In the genomic region with DNA sequence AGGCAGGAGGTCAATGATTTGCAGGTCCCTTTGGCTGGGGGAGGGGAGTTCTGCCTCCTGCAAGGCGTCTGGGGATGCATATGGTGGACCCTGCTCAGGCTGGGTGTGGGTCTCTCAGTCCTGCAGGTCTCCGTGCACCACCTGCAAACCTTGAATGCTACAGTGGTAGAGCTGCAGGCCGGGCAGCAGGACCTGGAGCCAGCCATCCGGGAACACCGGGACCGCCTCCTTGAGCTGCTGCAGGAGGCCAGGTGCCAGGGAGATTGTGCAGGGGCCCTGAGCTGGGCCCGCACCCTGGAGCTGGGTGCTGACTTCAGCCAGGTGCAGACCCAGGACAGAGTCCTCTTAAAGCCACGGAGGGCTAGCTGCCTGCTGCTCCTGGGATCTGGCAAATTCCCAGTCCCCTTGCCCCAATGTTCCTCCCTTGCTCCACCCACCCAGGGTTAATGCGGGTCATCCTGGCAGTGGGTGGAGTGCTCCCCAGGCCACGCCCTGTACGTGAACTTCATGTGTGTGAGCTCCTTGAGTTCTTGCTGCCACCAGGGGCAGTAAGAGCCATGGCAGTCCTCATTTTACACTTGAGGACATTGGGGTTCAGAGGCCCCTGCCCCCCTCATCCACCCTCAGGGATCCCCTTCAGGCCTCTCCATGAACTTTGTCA, we compare ENCODE assay signal across 14 cellular contexts. TPM values are rescaled to one million over a fixed set of nuclear protein-coding genes. Genes with fewer than 3 reads are reported as not detected.
DNase-seq lines count a peak whose midpoint lies in the region; ATAC-seq, FAIRE-seq and TF ChIP-seq lines count a peak whose summit lies in the region.
"Had no signal": no experiment of that assay in that cellular context is flagged by ENCODE, and none has a peak within 500 bp of the region (broad histone marks: within the 10 kb centered on the region; RNA-seq: fewer than 3 reads in every experiment).

No MANE protein-coding gene starts in this region.

- BruUV-seq in Panc1 (replicated peaks; lab: Mats Ljungman, UMichigan), result no TSS peak

- peak; percentile 1 for DNase-seq in SKM-1 treated with dmso at 0.1 percent for 144 hours (lab: John Stamatoyannopoulos, UW; ENCODE audit: unreplicated experiment)
- DNase-seq in SKM-1 (lab: John Stamatoyannopoulos, UW; ENCODE audit: unreplicated experiment), result no peak
- no peak for DNase-seq in Panc1 (ENCODE audit: low read depth, low spot score)
- DNase-seq in foreskin keratinocyte, result peak in 1 of 2 donors; percentile 76
- DNase-seq in small intestine, result peak; percentile 92
- no peak for DNase-seq in NOMO-1 (lab: John Stamatoyannopoulos, UW; ENCODE audit: unreplicated experiment in 2 of 2)
- DNase-seq: activated CD4-positive, alpha-beta T cell treated with anti-CD3 and anti-CD28 coated beads, Interleukin-2, amount 50 U/mL, for 48 hours; MM.1S; SIG-M5 had no signal

- no peaks in the 10 kb centered on the region for H3K4me1 ChIP-seq in Panc1 (ENCODE audit: control insufficient read depth, insufficient read depth, low read length)
- peaks cover 15% of the 10 kb centered on the region for H3K4me1 ChIP-seq in foreskin keratinocyte
- no peaks in the 10 kb centered on the region for H3K4me1 ChIP-seq in small intestine (ENCODE audit: control insufficient read depth in 2 of 2, insufficient read depth in 1 of 2, low read depth in 1 of 2, low read length in 1 of 2)
- H3K4me1 ChIP-seq: adrenal gland, spleen had no signal

- WGBS in small intestine, 3 donors, result 22 to 53% (median 33%) methylated on average over 9 to 11 of the region's 11 CpGs

- FAIRE-seq in small intestine (lab: Jason Lieb, UNC), result no peak

- H3K9me3 ChIP-seq in Panc1 (ENCODE audit: control insufficient read depth, insufficient read depth, low read depth, low read length) (no peaks in the 10 kb centered on the region), small intestine (ENCODE audit: control insufficient read depth, low read depth) (no peaks in the 10 kb centered on the region)
- H3K9me3 ChIP-seq: adrenal gland, spleen had no signal

- ATAC-seq in Panc1, result 0 out of 2 replicates have a peak, but pooled peaks have one; percentile 42
- peak; percentile 53 for ATAC-seq in foreskin keratinocyte
- no peak for ATAC-seq in GM21360 (IDR thresholded peaks at IDR 0.05; ENCODE audit: unreplicated experiment)
- no peak for ATAC-seq in GM21381 (IDR thresholded peaks at IDR 0.05; ENCODE audit: unreplicated experiment)

- CTCF ChIA-PET in Panc1 (lab: Charles Lee), result interaction anchor here (0.9 kb wide), 1 partner anchor 27 kb away, joined by 3 read pairs; no protein-coding TSS in a partner anchor

- H3K36me3 ChIP-seq in Panc1 (ENCODE audit: control insufficient read depth, insufficient read depth, low read length) (no peaks in the 10 kb centered on the region), small intestine (ENCODE audit: control insufficient read depth in 2 of 2, insufficient read depth in 2 of 2, low read length in 2 of 2) (no peaks in the 10 kb centered on the region)
- H3K36me3 ChIP-seq: adrenal gland, spleen had no signal

- POLR2A ChIA-PET in Panc1 (lab: Charles Lee), result no interaction called here

- no peak overlapping the region for H3K4me3 ChIP-seq in Panc1 (ENCODE audit: low read depth in 2 of 2, low read length in 2 of 2)
- H3K4me3 ChIP-seq in small intestine (ENCODE audit: low read depth in 1 of 2, low read length in 2 of 2), result no peak overlapping the region
- H3K4me3 ChIP-seq: adrenal gland, spleen had no signal

- H3K27me3 ChIP-seq in Panc1 (ENCODE audit: control insufficient read depth, insufficient read depth, low read length), result no peaks in the 10 kb centered on the region
- no peaks in the 10 kb centered on the region for H3K27me3 ChIP-seq in foreskin keratinocyte
- H3K27me3 ChIP-seq in small intestine (ENCODE audit: control insufficient read depth in 2 of 2, insufficient read depth in 2 of 2, low read length in 2 of 2), result no peaks in the 10 kb centered on the region
- H3K27me3 ChIP-seq: adrenal gland, spleen had no signal

- in situ Hi-C loops in Panc1 (cut with HindIII; ENCODE audit: low pct_unique_long_range_greater_than_20kb, low sequenced_read_pairs), result no loop called here

- H3K27ac ChIP-seq in Panc1 (ENCODE audit: low read length) (no peak overlapping the region), foreskin keratinocyte (peak overlapping the region; percentile 64), small intestine (ENCODE audit: low read depth in 1 of 2, low read length in 1 of 2) (peak overlapping the region in 1 of 2 donors; percentile 57)
- H3K27ac ChIP-seq: adrenal gland, spleen had no signal

- intact Hi-C loops in Panc1 (cut with micrococcal nuclease; ENCODE audit: unreplicated experiment), result no loop called here

- TF ChIP-seq CTCF in Panc1 (IDR thresholded peaks at IDR 0.05), result no peak
- TF ChIP-seq CTCF in foreskin keratinocyte (conservative IDR thresholded peaks at IDR 0.05), result peak; percentile 59

RNA-seq across cellular contexts. Expression of a gene that starts 3.1 kb away (rescaled TPM):
- 1.4 TPM for total RNA-seq in Panc1 (2021; ENCODE audit: unreplicated experiment)
- polyA plus RNA-seq in Panc1 (2012; ENCODE audit: insufficient read length), result 0.99 TPM
- total RNA-seq in foreskin keratinocyte, result 38.4 and 40.7 TPM in 2 replicates
- 25.4 and 26.6 TPM in 2 replicates for polyA plus RNA-seq in foreskin keratinocyte
- 10 to 100 TPM in 1 of 3 donors, 1 to 10 TPM in 2; 1.1 to 17.9 (median 1.4) TPM for polyA plus RNA-seq in small intestine

RNA-seq across cellular contexts. Expression of a gene that starts 19.8 kb away (rescaled TPM):
- total RNA-seq in Panc1 (2021; ENCODE audit: unreplicated experiment), result 17.5 TPM
- polyA plus RNA-seq in Panc1 (2012; ENCODE audit: insufficient read length), result 8.8 TPM
- 6.4 and 9.0 TPM in 2 replicates for total RNA-seq in foreskin keratinocyte
- 7.1 and 9.2 TPM in 2 replicates for polyA plus RNA-seq in foreskin keratinocyte
- polyA plus RNA-seq in small intestine, result 1 to 10 TPM; 1.4 to 3.8 (median 2.6) TPM
- total RNA-seq: lung microvascular endothelial cell had no signal

Comparison
In these comparisons a context has a peak if more than half of its experiments do, and no peak if none do; other contexts are left out.
1. DNase-seq: peak in SKM-1 treated with dmso at 0.1 percent for 144 hours (single experiment) and small intestine (single experiment); none in SKM-1 (single experiment), Panc1 (single experiment) and NOMO-1 (0 of 2).
2. ATAC-seq: peak in Panc1 (single experiment) and foreskin keratinocyte (single experiment); none in GM21360 (single experiment) and GM21381 (single experiment).
3. RNA of a gene that starts 3.1 kb away (total RNA-seq): 38.4 to 40.7 TPM in foreskin keratinocyte; 1.4 TPM in Panc1 (single experiment); every median in the first group is over 10 times any median in the second.